8 cellular contexts compared by ENCODE assay signal in genomic region chr17:40909351-40909750, GRCh38. TPM values are rescaled to one million over a fixed set of nuclear protein-coding genes. Genes with fewer than 3 reads are reported as not detected.
A peak's percentile ranks its signal among the peaks of the same experiment; 100 is the strongest.
DNase-seq lines count a peak whose midpoint lies in the region; ATAC-seq and TF ChIP-seq lines count a peak whose summit lies in the region.

No MANE protein-coding gene starts in this region.

- H3K27me3 ChIP-seq in left ventricle myocardium inferior (ENCODE audit: low read depth) = peaks cover 75% of the 10 kb centered on the region

- no peak overlapping the region for H3K27ac ChIP-seq in left ventricle myocardium inferior (replicated peaks)

- no peaks in the 10 kb centered on the region for H3K4me1 ChIP-seq in left ventricle myocardium inferior

- TF ChIP-seq CTCF in left ventricle myocardium inferior (IDR thresholded peaks at IDR 0.05; ENCODE audit: borderline replicate concordance) = peak; percentile 77

- DNase-seq in GM04504 (ENCODE audit: low read depth) = peak; percentile 93
- DNase-seq in NCI-H1436 treated with DMSO at 0.1 percent for 48 hours (lab: John Stamatoyannopoulos, UW) = peak; percentile 80
- DNase-seq in T-helper 1 cell = peak; percentile 37 to 58 (median 45)
- DNase-seq in amygdala (lab: John Stamatoyannopoulos, UW) = peak in 48 of 56 donors; percentile 2 to 76 (median 47)
- DNase-seq in left ventricle myocardium inferior = peak; percentile 52
- peak; percentile 80 for DNase-seq in retina

- H3K9me3 ChIP-seq in left ventricle myocardium inferior (replicated peaks) = no peaks in the 10 kb centered on the region

- no peaks in the 10 kb centered on the region for H3K36me3 ChIP-seq in left ventricle myocardium inferior

- H3K4me3 ChIP-seq in left ventricle myocardium inferior = no peak overlapping the region

- ATAC-seq in GM21528 (IDR thresholded peaks at IDR 0.05; ENCODE audit: low FRiP score, unreplicated experiment) = no peak
- ATAC-seq in GM19452 (IDR thresholded peaks at IDR 0.05; ENCODE audit: unreplicated experiment) = no peak

- intact Hi-C loops in left ventricle myocardium inferior (cut with micrococcal nuclease) = no loop called here

RNA-seq across cellular contexts. Expression of gene KRT20, which starts 24.3 kb away (rescaled TPM):
- not detected for total RNA-seq in left ventricle myocardium inferior

RNA-seq across cellular contexts. Expression of gene KRT23, which starts 28.1 kb away (rescaled TPM):
- 0.33 TPM for total RNA-seq in left ventricle myocardium inferior

RNA-seq across cellular contexts. Expression of gene KRT12, which starts 42.3 kb away (rescaled TPM):
- total RNA-seq in left ventricle myocardium inferior = not detected

RNA-seq across cellular contexts. Expression of gene KRT39, which starts 57.4 kb away (rescaled TPM):
- total RNA-seq in left ventricle myocardium inferior = not detected
